Comparison of ENCODE assay signal across 8 cellular contexts in genomic region chr10:1029838-1030237, GRCh38. TPM values are rescaled to one million over a fixed set of nuclear protein-coding genes. Genes with fewer than 3 reads are reported as not detected.
"Had no signal": no experiment of that assay in that cellular context is flagged by ENCODE, and none has a peak within 500 bp of the region (broad histone marks: within the 10 kb centered on the region; RNA-seq: fewer than 3 reads in every experiment).

No MANE protein-coding gene starts in this region.

- H3K27ac ChIP-seq: GM23248 had no signal

- FAIRE-seq: HTR-8/SVneo had no signal

- H3K4me3 Mint-ChIP-seq: IgD-negative memory B cell had no signal

- H3K27ac Mint-ChIP-seq: IgD-negative memory B cell had no signal

- H3K27me3 Mint-ChIP-seq: IgD-negative memory B cell had no signal

- H3K9ac ChIP-seq: GM23248 had no signal

- H3K4me3 ChIP-seq: GM23248 had no signal

- H3K9me3 Mint-ChIP-seq: IgD-negative memory B cell had no signal

- H3K4me1 Mint-ChIP-seq: IgD-negative memory B cell had no signal

- H2AFZ ChIP-seq: GM23248 had no signal

- DNase-seq: GM23248, H7, HCEC 1CT, KBM-7 had no signal

RNA-seq across cellular contexts. Expression of gene IDI2, which starts 4.2 kb away (rescaled TPM):
- total RNA-seq: GM23248, H4, H7, HT-29 had no signal
- polyA plus RNA-seq: GM23248, IgD-negative memory B cell had no signal
